2 cellular contexts compared by ENCODE assay signal in the genomic region with DNA sequence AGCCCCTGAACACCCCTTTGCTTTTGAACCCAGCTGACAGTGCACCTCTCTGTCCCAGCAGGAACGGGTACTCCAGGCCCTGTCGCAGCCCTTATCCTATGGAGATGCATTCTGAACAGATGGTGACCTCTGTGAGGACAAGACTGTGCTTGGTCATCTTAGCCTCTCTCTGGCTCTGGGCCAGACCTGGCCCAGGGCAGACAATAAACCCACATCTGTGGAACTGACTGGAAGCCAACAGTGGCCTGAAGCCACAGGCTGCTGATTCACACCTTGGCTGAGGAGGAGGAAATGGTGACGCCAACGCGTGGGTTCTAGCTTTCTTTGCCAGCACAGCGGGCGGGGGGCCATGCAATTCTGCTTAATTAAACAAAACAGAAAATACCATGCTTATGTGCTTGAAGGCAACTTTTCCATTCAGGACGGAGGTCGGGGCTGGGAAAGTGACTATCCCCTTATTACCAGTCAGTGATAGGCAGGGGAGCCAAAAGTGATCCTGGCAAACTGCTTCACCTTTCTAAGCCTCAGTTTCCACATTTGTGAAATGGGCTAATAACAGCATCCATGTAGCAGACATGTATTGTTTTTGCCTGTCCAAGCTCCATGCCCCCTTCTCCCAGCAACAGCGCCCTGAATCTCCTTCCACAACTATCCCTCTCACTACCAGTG.
TF ChIP-seq lines count a peak whose summit lies in the region.

No MANE protein-coding gene starts in this region.

TF ChIP-seq in PFSK-1, 5 proteins besides CTCF, POLR2A, EP300 and RAD21 (continued from another document):
- TF ChIP-seq REST (IDR thresholded peaks at IDR 0.05; ENCODE audit: insufficient read depth in 1 of 2, low read depth in 2 of 2, low read length in 2 of 2) = peak in 1 of 2 experiments; percentile 63; a peak in 1 of 4 replicates

TF ChIP-seq in K562, 482 proteins besides CTCF, POLR2A, EP300 and RAD21 (continued from another document and continues in another):
- no peak for TF ChIP-seq ARID4B (CRISPR knock-in tag; IDR thresholded peaks at IDR 0.05)
- no peak for TF ChIP-seq RFX1 (IDR thresholded peaks at IDR 0.05)
- TF ChIP-seq, protein P1, sequence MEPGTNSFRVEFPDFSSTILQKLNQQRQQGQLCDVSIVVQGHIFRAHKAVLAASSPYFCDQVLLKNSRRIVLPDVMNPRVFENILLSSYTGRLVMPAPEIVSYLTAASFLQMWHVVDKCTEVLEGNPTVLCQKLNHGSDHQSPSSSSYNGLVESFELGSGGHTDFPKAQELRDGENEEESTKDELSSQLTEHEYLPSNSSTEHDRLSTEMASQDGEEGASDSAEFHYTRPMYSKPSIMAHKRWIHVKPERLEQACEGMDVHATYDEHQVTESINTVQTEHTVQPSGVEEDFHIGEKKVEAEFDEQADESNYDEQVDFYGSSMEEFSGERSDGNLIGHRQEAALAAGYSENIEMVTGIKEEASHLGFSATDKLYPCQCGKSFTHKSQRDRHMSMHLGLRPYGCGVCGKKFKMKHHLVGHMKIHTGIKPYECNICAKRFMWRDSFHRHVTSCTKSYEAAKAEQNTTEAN (CRISPR knock-in tag; IDR thresholded peaks at IDR 0.05) = no peak
- no peak for TF ChIP-seq CSDE1 (IDR thresholded peaks at IDR 0.05)
- TF ChIP-seq HCFC1 (IDR thresholded peaks at IDR 0.05; ENCODE audit: low read depth, low read length) = no peak
- TF ChIP-seq VEZF1 (CRISPR knock-in tag; IDR thresholded peaks at IDR 0.05) = peak; percentile 18; the same call in 1 of the 2 replicates
- no peak for TF ChIP-seq ZBTB1 (CRISPR knock-in tag; IDR thresholded peaks at IDR 0.05; ENCODE audit: borderline replicate concordance, low read depth)
- peak; percentile 18; the same call in 1 of the 2 replicates for TF ChIP-seq MAFF (IDR thresholded peaks at IDR 0.05; ENCODE audit: low read length)
- TF ChIP-seq RNF219 (CRISPR knock-in tag; IDR thresholded peaks at IDR 0.05) = no peak
- TF ChIP-seq FOSL1 (tag; conservative IDR thresholded peaks at IDR 0.05) = peak; percentile 82
- TF ChIP-seq, protein P2, sequence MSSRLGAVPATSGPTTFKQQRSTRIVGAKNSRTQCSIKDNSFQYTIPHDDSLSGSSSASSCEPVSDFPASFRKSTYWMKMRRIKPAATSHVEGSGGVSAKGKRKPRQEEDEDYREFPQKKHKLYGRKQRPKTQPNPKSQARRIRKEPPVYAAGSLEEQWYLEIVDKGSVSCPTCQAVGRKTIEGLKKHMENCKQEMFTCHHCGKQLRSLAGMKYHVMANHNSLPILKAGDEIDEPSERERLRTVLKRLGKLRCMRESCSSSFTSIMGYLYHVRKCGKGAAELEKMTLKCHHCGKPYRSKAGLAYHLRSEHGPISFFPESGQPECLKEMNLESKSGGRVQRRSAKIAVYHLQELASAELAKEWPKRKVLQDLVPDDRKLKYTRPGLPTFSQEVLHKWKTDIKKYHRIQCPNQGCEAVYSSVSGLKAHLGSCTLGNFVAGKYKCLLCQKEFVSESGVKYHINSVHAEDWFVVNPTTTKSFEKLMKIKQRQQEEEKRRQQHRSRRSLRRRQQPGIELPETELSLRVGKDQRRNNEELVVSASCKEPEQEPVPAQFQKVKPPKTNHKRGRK (tag; IDR thresholded peaks at IDR 0.05) = no peak
- TF ChIP-seq CREB1 (IDR thresholded peaks at IDR 0.05) = no peak
- TF ChIP-seq CREB1 (CRISPR knock-in tag; IDR thresholded peaks at IDR 0.05) = no peak
- peak; percentile 72 for TF ChIP-seq EGR1 (conservative IDR thresholded peaks at IDR 0.05)
- no peak for TF ChIP-seq ATF1 (CRISPR knock-in tag; IDR thresholded peaks at IDR 0.05)
- TF ChIP-seq ATF1 (tag; IDR thresholded peaks at IDR 0.05) = peak; percentile 77
- TF ChIP-seq PTBP1 (IDR thresholded peaks at IDR 0.05; ENCODE audit: low read depth, low read length) = no peak
- TF ChIP-seq PRMT5 (CRISPR knock-in tag; IDR thresholded peaks at IDR 0.05) = no peak
- no peak for TF ChIP-seq CHD4 (IDR thresholded peaks at IDR 0.05; ENCODE audit: insufficient read depth, insufficient replicate concordance, low read depth, low read length, poor library complexity, severe bottlenecking)
- no peak for TF ChIP-seq ZNF263 (CRISPR knock-in tag; IDR thresholded peaks at IDR 0.05; ENCODE audit: borderline replicate concordance)
- TF ChIP-seq NONO (IDR thresholded peaks at IDR 0.05; ENCODE audit: low read depth in 2 of 2, low read length in 1 of 2) = no peak
- TF ChIP-seq SMARCC2 (IDR thresholded peaks at IDR 0.05; ENCODE audit: low read depth) = no peak
- TF ChIP-seq FOXA3 (CRISPR knock-in tag; conservative IDR thresholded peaks at IDR 0.05 in 1 of 2, IDR thresholded peaks at IDR 0.05 in 1 of 2) = no peak
- TF ChIP-seq DPF2 (IDR thresholded peaks at IDR 0.05) = peak; percentile 45
- TF ChIP-seq L3MBTL2 (IDR thresholded peaks at IDR 0.05) = peak; percentile 79
- no peak for TF ChIP-seq FOS (IDR thresholded peaks at IDR 0.05; ENCODE audit: extremely low read depth, insufficient read length)
- TF ChIP-seq SIRT6 (IDR thresholded peaks at IDR 0.05; ENCODE audit: low read depth, low read length) = no peak
- TF ChIP-seq TBL1XR1 (IDR thresholded peaks at IDR 0.05; ENCODE audit: low read length in 2 of 2) = no peak
- peak; percentile 36; the same call in 1 of the 2 replicates for TF ChIP-seq JUN (IDR thresholded peaks at IDR 0.05; ENCODE audit: borderline replicate concordance, low read depth, low read length)
- TF ChIP-seq JUN (CRISPR knock-in tag; IDR thresholded peaks at IDR 0.05; ENCODE audit: borderline replicate concordance) = no peak
- no peak for TF ChIP-seq NCOA4 (IDR thresholded peaks at IDR 0.05; ENCODE audit: partially characterized antibody)
- no peak for TF ChIP-seq KLF16 (IDR thresholded peaks at IDR 0.05)
- TF ChIP-seq CREB5 (CRISPR knock-in tag; IDR thresholded peaks at IDR 0.05) = no peak
- TF ChIP-seq GABPB1 (CRISPR knock-in tag; IDR thresholded peaks at IDR 0.05) = no peak
- TF ChIP-seq MYBL2 (IDR thresholded peaks at IDR 0.05; ENCODE audit: low read depth) = no peak
- TF ChIP-seq MYBL2 (CRISPR knock-in tag; IDR thresholded peaks at IDR 0.05; ENCODE audit: borderline replicate concordance) = no peak
- TF ChIP-seq ZBTB12 (CRISPR knock-in tag; IDR thresholded peaks at IDR 0.05) = peak; percentile 44; the same call in 1 of the 2 replicates
- TF ChIP-seq SMAD4 (CRISPR knock-in tag; conservative IDR thresholded peaks at IDR 0.05) = peak; percentile 75
- TF ChIP-seq BHLHE40 (IDR thresholded peaks at IDR 0.05; ENCODE audit: low read length) = peak; percentile 9; the same call in 1 of the 2 replicates
- peak; percentile 84; the same call in 1 of the 2 replicates for TF ChIP-seq ESRRA (IDR thresholded peaks at IDR 0.05; ENCODE audit: borderline replicate concordance, low read depth)
- TF ChIP-seq ZNF41 (CRISPR knock-in tag; conservative IDR thresholded peaks at IDR 0.05) = no peak
- peak; percentile 65 for TF ChIP-seq ZNF316 (IDR thresholded peaks at IDR 0.05)
- no peak for TF ChIP-seq ZNF354B (CRISPR knock-in tag; IDR thresholded peaks at IDR 0.05)
- no peak for TF ChIP-seq U2AF2 (optimal IDR thresholded peaks at IDR 0.05; ENCODE audit: low read depth, low read length)
- TF ChIP-seq YY1 (IDR thresholded peaks at IDR 0.05; ENCODE audit: borderline replicate concordance in 1 of 3, control insufficient read depth in 1 of 3, extremely low read depth in 1 of 3, insufficient read depth in 3 of 3, insufficient read length in 1 of 3, insufficient replicate concordance in 2 of 3, low read depth in 1 of 3, low read length in 2 of 3) = no peak
- TF ChIP-seq, protein P3, sequence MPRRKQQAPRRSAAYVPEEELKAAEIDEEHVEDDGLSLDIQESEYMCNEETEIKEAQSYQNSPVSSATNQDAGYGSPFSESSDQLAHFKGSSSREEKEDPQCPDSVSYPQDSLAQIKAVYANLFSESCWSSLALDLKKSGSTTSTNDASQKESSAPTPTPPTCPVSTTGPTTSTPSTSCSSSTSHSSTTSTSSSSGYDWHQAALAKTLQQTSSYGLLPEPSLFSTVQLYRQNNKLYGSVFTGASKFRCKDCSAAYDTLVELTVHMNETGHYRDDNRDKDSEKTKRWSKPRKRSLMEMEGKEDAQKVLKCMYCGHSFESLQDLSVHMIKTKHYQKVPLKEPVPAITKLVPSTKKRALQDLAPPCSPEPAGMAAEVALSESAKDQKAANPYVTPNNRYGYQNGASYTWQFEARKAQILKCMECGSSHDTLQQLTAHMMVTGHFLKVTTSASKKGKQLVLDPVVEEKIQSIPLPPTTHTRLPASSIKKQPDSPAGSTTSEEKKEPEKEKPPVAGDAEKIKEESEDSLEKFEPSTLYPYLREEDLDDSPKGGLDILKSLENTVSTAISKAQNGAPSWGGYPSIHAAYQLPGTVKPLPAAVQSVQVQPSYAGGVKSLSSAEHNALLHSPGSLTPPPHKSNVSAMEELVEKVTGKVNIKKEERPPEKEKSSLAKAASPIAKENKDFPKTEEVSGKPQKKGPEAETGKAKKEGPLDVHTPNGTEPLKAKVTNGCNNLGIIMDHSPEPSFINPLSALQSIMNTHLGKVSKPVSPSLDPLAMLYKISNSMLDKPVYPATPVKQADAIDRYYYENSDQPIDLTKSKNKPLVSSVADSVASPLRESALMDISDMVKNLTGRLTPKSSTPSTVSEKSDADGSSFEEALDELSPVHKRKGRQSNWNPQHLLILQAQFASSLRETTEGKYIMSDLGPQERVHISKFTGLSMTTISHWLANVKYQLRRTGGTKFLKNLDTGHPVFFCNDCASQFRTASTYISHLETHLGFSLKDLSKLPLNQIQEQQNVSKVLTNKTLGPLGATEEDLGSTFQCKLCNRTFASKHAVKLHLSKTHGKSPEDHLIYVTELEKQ (CRISPR knock-in tag; IDR thresholded peaks at IDR 0.05) = no peak
- no peak for TF ChIP-seq GABPB2 (CRISPR knock-in tag; conservative IDR thresholded peaks at IDR 0.05)
